In genomic region chr16:85321856-85322271, GRCh38 we compare ENCODE assay signal across 8 cellular contexts.
DNase-seq lines count a peak whose midpoint lies in the region; ATAC-seq and TF ChIP-seq lines count a peak whose summit lies in the region.

No MANE protein-coding gene starts in this region.

- no peak overlapping the region for H3K4me3 Mint-ChIP-seq in T-helper 2 cell treated with Interferon-gamma antibody and Interleukin-4, amounts not matched to agents 5 μg/mL and 100 μg/mL, for 36 hours

- H3K27ac Mint-ChIP-seq in T-helper 2 cell treated with Interferon-gamma antibody and Interleukin-4, amounts not matched to agents 5 μg/mL and 100 μg/mL, for 36 hours: no peak overlapping the region

- intact Hi-C loops in lower lobe of right lung (cut with DNase I): no loop called here
- intact Hi-C loops in tibial artery (cut with DNase I; ENCODE audit: low total_unique reads): loop anchor here (5.0 kb wide), 1 partner anchor 290 kb away; the partner anchor contains the start of gene GSE1

- no peaks in the 10 kb centered on the region for H3K27me3 Mint-ChIP-seq in T-helper 2 cell treated with Interferon-gamma antibody and Interleukin-4, amounts not matched to agents 5 μg/mL and 100 μg/mL, for 36 hours (ENCODE audit: low read depth)

- no peaks in the 10 kb centered on the region for H3K9me3 Mint-ChIP-seq in T-helper 2 cell treated with Interferon-gamma antibody and Interleukin-4, amounts not matched to agents 5 μg/mL and 100 μg/mL, for 36 hours

- no peaks in the 10 kb centered on the region for H3K4me1 Mint-ChIP-seq in T-helper 2 cell treated with Interferon-gamma antibody and Interleukin-4, amounts not matched to agents 5 μg/mL and 100 μg/mL, for 36 hours (ENCODE audit: low read depth)

- H3K9me3 ChIP-seq in lower lobe of right lung: no peaks in the 10 kb centered on the region
- H3K9me3 ChIP-seq in tibial artery: no peaks in the 10 kb centered on the region

- H3K27me3 ChIP-seq in lower lobe of right lung (ENCODE audit: low read depth) (no peaks in the 10 kb centered on the region), tibial artery (peaks cover 0 to 2% of the 10 kb centered on the region in 2 donors)

- H3K36me3 Mint-ChIP-seq in T-helper 2 cell treated with Interferon-gamma antibody and Interleukin-4, amounts not matched to agents 5 μg/mL and 100 μg/mL, for 36 hours (ENCODE audit: low read depth): no peaks in the 10 kb centered on the region

- DNase-seq in M059J (ENCODE audit: low read depth) (peak; percentile 92), dermis blood vessel endothelial cell (peak; percentile 56), lower lobe of right lung (peak; percentile 89), tibial artery (peak; percentile 98 to 100), NCI-H82 treated with DMSO at 0.1 percent for 48 hours (lab: John Stamatoyannopoulos, UW; ENCODE audit: unreplicated experiment) (no peak)
- no peak for DNase-seq in T-helper 2 cell treated with Interferon-gamma antibody and Interleukin-4, amounts not matched to agents 5 μg/mL and 100 μg/mL, for 36 hours (ENCODE audit: low spot score)

- TF ChIP-seq CTCF in lower lobe of right lung (IDR thresholded peaks at IDR 0.05) (no peak), tibial artery (IDR thresholded peaks at IDR 0.05) (peak in 1 of 2 experiments; percentile 14)

- no peaks in the 10 kb centered on the region for H3K36me3 ChIP-seq in lower lobe of right lung
- H3K36me3 ChIP-seq in tibial artery: no peaks in the 10 kb centered on the region

- peak; percentile 91 to 92 for ATAC-seq in lower lobe of right lung
- no peak for ATAC-seq in GM18511 (IDR thresholded peaks at IDR 0.05; ENCODE audit: unreplicated experiment)
- no peak for ATAC-seq in GM21381 (IDR thresholded peaks at IDR 0.05; ENCODE audit: unreplicated experiment)

- H3K4me1 ChIP-seq in lower lobe of right lung: peaks cover 24% of the 10 kb centered on the region
- H3K4me1 ChIP-seq in tibial artery: peaks cover 13 to 43% (median 39%) of the 10 kb centered on the region in 4 donors

- H3K27ac ChIP-seq in lower lobe of right lung: peak overlapping the region; percentile 77
- peak overlapping the region; percentile 83 to 89 for H3K27ac ChIP-seq in tibial artery

- H3K4me3 ChIP-seq in lower lobe of right lung (no peak overlapping the region), tibial artery (peak overlapping the region in 1 of 2 donors; percentile 17)

Comparison
In these comparisons a context has a peak if more than half of its experiments do, and no peak if none do; other contexts are left out.
1. DNase-seq: peak in M059J (single experiment), dermis blood vessel endothelial cell (single experiment), lower lobe of right lung (single experiment) and tibial artery (2 of 2); none in NCI-H82 treated with DMSO at 0.1 percent for 48 hours (single experiment) and T-helper 2 cell treated with Interferon-gamma antibody and Interleukin-4, amounts not matched to agents 5 μg/mL and 100 μg/mL, for 36 hours (single experiment).
2. ATAC-seq: peak in lower lobe of right lung (2 of 2); none in GM18511 (single experiment) and GM21381 (single experiment).